ENCODE assay signal across 1 cellular context in genomic region chr17:18224428-18225120, GRCh38.
A peak's percentile ranks its signal among the peaks of the same experiment; 100 is the strongest.
TF ChIP-seq lines count a peak whose summit lies in the region.

No MANE protein-coding gene starts in this region.

TF ChIP-seq in HepG2, 621 proteins besides CTCF, POLR2A, EP300 and RAD21 (continued from another document and continues in another):
- 0 out of 2 replicates have a peak, but pooled peaks have one; percentile 15 for TF ChIP-seq ZNF547 (CRISPR knock-in tag; IDR thresholded peaks at IDR 0.05)
- peak; percentile 62; the same call in 1 of the 2 replicates for TF ChIP-seq ZNF350 (CRISPR knock-in tag; IDR thresholded peaks at IDR 0.05; ENCODE audit: borderline replicate concordance, low read depth)
- TF ChIP-seq SOX13 (IDR thresholded peaks at IDR 0.05): no peak
- peak in 1 of 2 experiments; percentile 34; a peak in 1 of 4 replicates for TF ChIP-seq SOX13 (CRISPR knock-in tag; conservative IDR thresholded peaks at IDR 0.05 in 1 of 2, IDR thresholded peaks at IDR 0.05 in 1 of 2)
- no peak for TF ChIP-seq SIX4 (CRISPR knock-in tag; IDR thresholded peaks at IDR 0.05)
- TF ChIP-seq BRCA1 (CRISPR knock-in tag; IDR thresholded peaks at IDR 0.05): peak; percentile 25; the same call in 1 of the 2 replicates
- peak; percentile 42; the same call in 1 of the 2 replicates for TF ChIP-seq RXRA (CRISPR knock-in tag; IDR thresholded peaks at IDR 0.05)
- TF ChIP-seq SMAD3 (CRISPR knock-in tag; IDR thresholded peaks at IDR 0.05): no peak
- 0 out of 2 replicates have a peak, but pooled peaks have one; percentile 17 for TF ChIP-seq IRF2 (CRISPR knock-in tag; IDR thresholded peaks at IDR 0.05)
- TF ChIP-seq MXD1 (CRISPR knock-in tag; IDR thresholded peaks at IDR 0.05): peak; percentile 31; the same call in 1 of the 2 replicates
- no peak for TF ChIP-seq GABPA (IDR thresholded peaks at IDR 0.05; ENCODE audit: low read depth, low read length)
- no peak for TF ChIP-seq GABPA (CRISPR knock-in tag; IDR thresholded peaks at IDR 0.05; ENCODE audit: low read depth)
- TF ChIP-seq SNAPC2 (CRISPR knock-in tag; IDR thresholded peaks at IDR 0.05): peak; percentile 60; the same call in 1 of the 2 replicates
- peak; percentile 29; the same call in 1 of the 2 replicates for TF ChIP-seq FOXJ3 (CRISPR knock-in tag; IDR thresholded peaks at IDR 0.05; ENCODE audit: borderline replicate concordance)
- peak; percentile 18 to 59; a peak in 1 of 4 replicates for TF ChIP-seq HMGXB4 (CRISPR knock-in tag; IDR thresholded peaks at IDR 0.05; ENCODE audit: borderline replicate concordance in 1 of 2, low read depth in 1 of 2)
- no peak for TF ChIP-seq SKIL (CRISPR knock-in tag; IDR thresholded peaks at IDR 0.05; ENCODE audit: borderline replicate concordance)
- TF ChIP-seq SNAPC5 (CRISPR knock-in tag; IDR thresholded peaks at IDR 0.05; ENCODE audit: borderline replicate concordance): no peak
- TF ChIP-seq ZBTB46 (CRISPR knock-in tag; IDR thresholded peaks at IDR 0.05; ENCODE audit: borderline replicate concordance): no peak
- 0 out of 2 replicates have a peak, but pooled peaks have one; percentile 12 for TF ChIP-seq ZBTB26 (CRISPR knock-in tag; IDR thresholded peaks at IDR 0.05; ENCODE audit: borderline replicate concordance)
- peak; percentile 49; the same call in 1 of the 2 replicates for TF ChIP-seq HNF4G (IDR thresholded peaks at IDR 0.05; ENCODE audit: borderline replicate concordance, low read depth, low read length)
- no peak; the same call in 1 of the 2 replicates for TF ChIP-seq HNF4G (CRISPR knock-in tag; IDR thresholded peaks at IDR 0.05; ENCODE audit: borderline replicate concordance, low read depth)
- TF ChIP-seq TEAD3 (CRISPR knock-in tag; optimal IDR thresholded peaks at IDR 0.05; ENCODE audit: borderline replicate concordance): no peak
- TF ChIP-seq PLSCR1 (CRISPR knock-in tag; IDR thresholded peaks at IDR 0.05; ENCODE audit: borderline replicate concordance): no peak
- peak; percentile 21; the same call in 1 of the 2 replicates for TF ChIP-seq KMT2B (CRISPR knock-in tag; IDR thresholded peaks at IDR 0.05)
- 0 out of 2 replicates have a peak, but pooled peaks have one; percentile 13 for TF ChIP-seq FOXC1 (CRISPR knock-in tag; IDR thresholded peaks at IDR 0.05; ENCODE audit: borderline replicate concordance)
- 0 out of 2 replicates have a peak, but pooled peaks have one; percentile 45 for TF ChIP-seq RFXAP (CRISPR knock-in tag; IDR thresholded peaks at IDR 0.05; ENCODE audit: borderline replicate concordance)
- TF ChIP-seq PAXIP1 (CRISPR knock-in tag; conservative IDR thresholded peaks at IDR 0.05): peak; percentile 73
- TF ChIP-seq ZNF710 (CRISPR knock-in tag; IDR thresholded peaks at IDR 0.05; ENCODE audit: borderline replicate concordance): peak; percentile 12; the same call in 1 of the 2 replicates
- no peak for TF ChIP-seq ZNF7 (CRISPR knock-in tag; IDR thresholded peaks at IDR 0.05)
- no peak for TF ChIP-seq RBAK (CRISPR knock-in tag; IDR thresholded peaks at IDR 0.05)
- TF ChIP-seq ZNF556 (CRISPR knock-in tag; IDR thresholded peaks at IDR 0.05; ENCODE audit: borderline replicate concordance): peak; percentile 22; the same call in 1 of the 2 replicates
- no peak for TF ChIP-seq USF2 (IDR thresholded peaks at IDR 0.05; ENCODE audit: low read depth, low read length)
- TF ChIP-seq USF2 (CRISPR knock-in tag; IDR thresholded peaks at IDR 0.05; ENCODE audit: borderline replicate concordance): no peak
- peak; percentile 72; the same call in 1 of the 2 replicates for TF ChIP-seq KLF12 (CRISPR knock-in tag; IDR thresholded peaks at IDR 0.05; ENCODE audit: borderline replicate concordance)
- TF ChIP-seq RNF219 (CRISPR knock-in tag; IDR thresholded peaks at IDR 0.05): no peak
- peak; percentile 37 for TF ChIP-seq ZNF777 (CRISPR knock-in tag; IDR thresholded peaks at IDR 0.05)
- peak; percentile 87 for TF ChIP-seq NRL (CRISPR knock-in tag; IDR thresholded peaks at IDR 0.05; ENCODE audit: borderline replicate concordance)
- TF ChIP-seq NFKB2 (CRISPR knock-in tag; IDR thresholded peaks at IDR 0.05; ENCODE audit: borderline replicate concordance): peak; percentile 41; the same call in 1 of the 2 replicates
- 0 out of 4 replicates have a peak, but pooled peaks of 1 of the 2 experiments have one; percentile 34 for TF ChIP-seq NR2F1 (CRISPR knock-in tag; IDR thresholded peaks at IDR 0.05)
- no peak for TF ChIP-seq ZNF12 (CRISPR knock-in tag; IDR thresholded peaks at IDR 0.05)
